In genomic region chr20:63622732-63623131, GRCh38 we compare ENCODE assay signal across 1 cellular context.
TF ChIP-seq lines count a peak whose summit lies in the region.

No MANE protein-coding gene starts in this region.

TF ChIP-seq in HepG2, 621 proteins besides CTCF, POLR2A, EP300 and RAD21:
- TF ChIP-seq BCL6 (CRISPR knock-in tag; IDR thresholded peaks at IDR 0.05) (no peak), HDAC6 (IDR thresholded peaks at IDR 0.05; ENCODE audit: low read depth, low read length) (no peak), DNMT3B (CRISPR knock-in tag; conservative IDR thresholded peaks at IDR 0.05) (no peak), JUND (CRISPR knock-in tag; IDR thresholded peaks at IDR 0.05) (no peak), IKZF1 (IDR thresholded peaks at IDR 0.05) (no peak), HMG20A (CRISPR knock-in tag; IDR thresholded peaks at IDR 0.05; ENCODE audit: borderline replicate concordance) (no peak), DNMT1 (CRISPR knock-in tag; IDR thresholded peaks at IDR 0.05) (no peak), ZBTB38 (CRISPR knock-in tag; IDR thresholded peaks at IDR 0.05) (peak; percentile 73)
- TF ChIP-seq, protein P1, sequence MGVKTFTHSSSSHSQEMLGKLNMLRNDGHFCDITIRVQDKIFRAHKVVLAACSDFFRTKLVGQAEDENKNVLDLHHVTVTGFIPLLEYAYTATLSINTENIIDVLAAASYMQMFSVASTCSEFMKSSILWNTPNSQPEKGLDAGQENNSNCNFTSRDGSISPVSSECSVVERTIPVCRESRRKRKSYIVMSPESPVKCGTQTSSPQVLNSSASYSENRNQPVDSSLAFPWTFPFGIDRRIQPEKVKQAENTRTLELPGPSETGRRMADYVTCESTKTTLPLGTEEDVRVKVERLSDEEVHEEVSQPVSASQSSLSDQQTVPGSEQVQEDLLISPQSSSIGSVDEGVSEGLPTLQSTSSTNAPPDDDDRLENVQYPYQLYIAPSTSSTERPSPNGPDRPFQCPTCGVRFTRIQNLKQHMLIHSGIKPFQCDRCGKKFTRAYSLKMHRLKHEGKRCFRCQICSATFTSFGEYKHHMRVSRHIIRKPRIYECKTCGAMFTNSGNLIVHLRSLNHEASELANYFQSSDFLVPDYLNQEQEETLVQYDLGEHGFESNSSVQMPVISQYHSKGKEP (CRISPR knock-in tag; IDR thresholded peaks at IDR 0.05), result no peak
- TF ChIP-seq, protein P2, sequence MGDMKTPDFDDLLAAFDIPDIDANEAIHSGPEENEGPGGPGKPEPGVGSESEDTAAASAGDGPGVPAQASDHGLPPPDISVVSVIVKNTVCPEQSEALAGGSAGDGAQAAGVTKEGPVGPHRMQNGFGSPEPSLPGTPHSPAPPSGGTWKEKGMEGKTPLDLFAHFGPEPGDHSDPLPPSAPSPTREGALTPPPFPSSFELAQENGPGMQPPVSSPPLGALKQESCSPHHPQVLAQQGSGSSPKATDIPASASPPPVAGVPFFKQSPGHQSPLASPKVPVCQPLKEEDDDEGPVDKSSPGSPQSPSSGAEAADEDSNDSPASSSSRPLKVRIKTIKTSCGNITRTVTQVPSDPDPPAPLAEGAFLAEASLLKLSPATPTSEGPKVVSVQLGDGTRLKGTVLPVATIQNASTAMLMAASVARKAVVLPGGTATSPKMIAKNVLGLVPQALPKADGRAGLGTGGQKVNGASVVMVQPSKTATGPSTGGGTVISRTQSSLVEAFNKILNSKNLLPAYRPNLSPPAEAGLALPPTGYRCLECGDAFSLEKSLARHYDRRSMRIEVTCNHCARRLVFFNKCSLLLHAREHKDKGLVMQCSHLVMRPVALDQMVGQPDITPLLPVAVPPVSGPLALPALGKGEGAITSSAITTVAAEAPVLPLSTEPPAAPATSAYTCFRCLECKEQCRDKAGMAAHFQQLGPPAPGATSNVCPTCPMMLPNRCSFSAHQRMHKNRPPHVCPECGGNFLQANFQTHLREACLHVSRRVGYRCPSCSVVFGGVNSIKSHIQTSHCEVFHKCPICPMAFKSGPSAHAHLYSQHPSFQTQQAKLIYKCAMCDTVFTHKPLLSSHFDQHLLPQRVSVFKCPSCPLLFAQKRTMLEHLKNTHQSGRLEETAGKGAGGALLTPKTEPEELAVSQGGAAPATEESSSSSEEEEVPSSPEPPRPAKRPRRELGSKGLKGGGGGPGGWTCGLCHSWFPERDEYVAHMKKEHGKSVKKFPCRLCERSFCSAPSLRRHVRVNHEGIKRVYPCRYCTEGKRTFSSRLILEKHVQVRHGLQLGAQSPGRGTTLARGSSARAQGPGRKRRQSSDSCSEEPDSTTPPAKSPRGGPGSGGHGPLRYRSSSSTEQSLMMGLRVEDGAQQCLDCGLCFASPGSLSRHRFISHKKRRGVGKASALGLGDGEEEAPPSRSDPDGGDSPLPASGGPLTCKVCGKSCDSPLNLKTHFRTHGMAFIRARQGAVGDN (CRISPR knock-in tag; IDR thresholded peaks at IDR 0.05), result 0 out of 2 replicates have a peak, but pooled peaks have one; percentile 19
